Comparison of ENCODE assay signal across 1 cellular context in genomic region chrX:53223955-53224859, GRCh38.
TF ChIP-seq lines count a peak whose summit lies in the region.

No MANE protein-coding gene starts in this region.

TF ChIP-seq in HepG2, 621 proteins besides CTCF, POLR2A, EP300 and RAD21 (continues in another document):
- TF ChIP-seq IRF9 (CRISPR knock-in tag; IDR thresholded peaks at IDR 0.05; ENCODE audit: borderline replicate concordance) (0 out of 2 replicates have a peak, but pooled peaks have one; percentile 19), NBN (conservative IDR thresholded peaks at IDR 0.05) (no peak), NR2F1 (CRISPR knock-in tag; IDR thresholded peaks at IDR 0.05) (no peak), ZNF83 (CRISPR knock-in tag; IDR thresholded peaks at IDR 0.05; ENCODE audit: borderline replicate concordance) (no peak), ZNF597 (CRISPR knock-in tag; IDR thresholded peaks at IDR 0.05) (no peak), NAIF1 (CRISPR knock-in tag; IDR thresholded peaks at IDR 0.05; ENCODE audit: borderline replicate concordance) (no peak), ZNF512 (CRISPR knock-in tag; IDR thresholded peaks at IDR 0.05) (no peak), SIN3B (IDR thresholded peaks at IDR 0.05; ENCODE audit: low read length) (no peak), IRF1 (CRISPR knock-in tag; IDR thresholded peaks at IDR 0.05; ENCODE audit: low read depth) (no peak), ZNF446 (CRISPR knock-in tag; IDR thresholded peaks at IDR 0.05) (0 out of 2 replicates have a peak, but pooled peaks have one; percentile 49), ZNF563 (CRISPR knock-in tag; IDR thresholded peaks at IDR 0.05) (peak; percentile 43; the same call in 1 of the 2 replicates), HCFC1 (IDR thresholded peaks at IDR 0.05; ENCODE audit: low read depth, low read length) (no peak), XBP1 (CRISPR knock-in tag; IDR thresholded peaks at IDR 0.05) (no peak), ZNF512B (CRISPR knock-in tag; IDR thresholded peaks at IDR 0.05; ENCODE audit: borderline replicate concordance) (no peak), FOXP4 (CRISPR knock-in tag; IDR thresholded peaks at IDR 0.05) (no peak), CBX1 (IDR thresholded peaks at IDR 0.05; ENCODE audit: low read depth) (no peak), FLYWCH1 (CRISPR knock-in tag; IDR thresholded peaks at IDR 0.05) (no peak), PAF1 (CRISPR knock-in tag; IDR thresholded peaks at IDR 0.05) (no peak), ARNT (IDR thresholded peaks at IDR 0.05) (no peak), LCORL (IDR thresholded peaks at IDR 0.05) (no peak), LCORL (CRISPR knock-in tag; IDR thresholded peaks at IDR 0.05) (no peak), CERS6 (CRISPR knock-in tag; IDR thresholded peaks at IDR 0.05) (no peak), ZNF329 (CRISPR knock-in tag; IDR thresholded peaks at IDR 0.05; ENCODE audit: low read depth) (no peak), NONO (IDR thresholded peaks at IDR 0.05) (no peak), NONO (CRISPR knock-in tag; conservative IDR thresholded peaks at IDR 0.05) (no peak), ZNF326 (CRISPR knock-in tag; IDR thresholded peaks at IDR 0.05; ENCODE audit: borderline replicate concordance) (no peak), KDM5A (IDR thresholded peaks at IDR 0.05; ENCODE audit: borderline replicate concordance, low read length) (0 out of 2 replicates have a peak, but pooled peaks have one; percentile 21), SIN3A (IDR thresholded peaks at IDR 0.05; ENCODE audit: borderline replicate concordance, low read depth, low read length) (no peak), ZNF414 (CRISPR knock-in tag; IDR thresholded peaks at IDR 0.05) (0 out of 2 replicates have a peak, but pooled peaks have one; percentile 6), ZNF318 (CRISPR knock-in tag; IDR thresholded peaks at IDR 0.05) (no peak), SAFB2 (CRISPR knock-in tag; IDR thresholded peaks at IDR 0.05; ENCODE audit: borderline replicate concordance, low read depth) (no peak), MXD4 (CRISPR knock-in tag; IDR thresholded peaks at IDR 0.05) (no peak), TRAFD1 (CRISPR knock-in tag; IDR thresholded peaks at IDR 0.05; ENCODE audit: borderline replicate concordance) (no peak), ZNF850 (CRISPR knock-in tag; conservative IDR thresholded peaks at IDR 0.05) (no peak), TFDP1 (CRISPR knock-in tag; IDR thresholded peaks at IDR 0.05; ENCODE audit: borderline replicate concordance) (no peak), CHD2 (IDR thresholded peaks at IDR 0.05; ENCODE audit: low read depth, low read length) (no peak)
